Comparison of ENCODE assay signal across 8 cellular contexts in genomic region chr14:72291908-72292688, GRCh38.
DNase-seq lines count a peak whose midpoint lies in the region; ATAC-seq and TF ChIP-seq lines count a peak whose summit lies in the region.

No MANE protein-coding gene starts in this region.

- ATAC-seq in HG03342 (IDR thresholded peaks at IDR 0.05; ENCODE audit: unreplicated experiment) = no peak
- no peak for ATAC-seq in GM19455 (IDR thresholded peaks at IDR 0.05; ENCODE audit: unreplicated experiment)

- peak; percentile 21 to 51 (median 37) for TF ChIP-seq CTCF in Peyer's patch (IDR thresholded peaks at IDR 0.05)

- H3K27ac ChIP-seq in GM23248 = no peak overlapping the region
- H3K27ac ChIP-seq in Peyer's patch = no peak overlapping the region

- no peaks in the 10 kb centered on the region for H3K9me2 ChIP-seq in GM23248 (ENCODE audit: insufficient read depth)

- in situ Hi-C loops in GM23248 (cut with MboI) = no loop called here

- H3K4me3 ChIP-seq in GM23248 (no peak overlapping the region), Peyer's patch (no peak overlapping the region)

- no peaks in the 10 kb centered on the region for H3K4me1 ChIP-seq in GM23248 (ENCODE audit: insufficient read depth)
- no peaks in the 10 kb centered on the region for H3K4me1 ChIP-seq in Peyer's patch

- 25 to 26% methylated on average over 16 of the region's 16 CpGs for WGBS in GM23248 (ENCODE audit: low coverage in 1 of 2, low lambda C conversion rate in 2 of 2, missing lambda C conversion rate in 2 of 2), 2 experiments

- H3K9ac ChIP-seq in GM23248 = no peak overlapping the region

- H3K27me3 ChIP-seq in GM23248 (replicated peaks; ENCODE audit: insufficient read depth) = peaks cover 6% of the 10 kb centered on the region; the same call in 1 of the 2 replicates
- H3K27me3 ChIP-seq in Peyer's patch = no peaks in the 10 kb centered on the region

- H3K4me2 ChIP-seq in GM23248 (ENCODE audit: unreplicated experiment) = peak overlapping the region; percentile 34

- H3K36me3 ChIP-seq in GM23248 (ENCODE audit: low read depth) = no peaks in the 10 kb centered on the region
- no peaks in the 10 kb centered on the region for H3K36me3 ChIP-seq in Peyer's patch

- H3K9me3 ChIP-seq in GM23248 (ENCODE audit: low read depth) (no peaks in the 10 kb centered on the region), Peyer's patch (no peaks in the 10 kb centered on the region)

- peak overlapping the region; percentile 50; the same call in 1 of the 2 replicates for H2AFZ ChIP-seq in GM23248

- H3K79me2 ChIP-seq in GM23248 (ENCODE audit: insufficient read depth) = no peaks in the 10 kb centered on the region

- no peaks in the 10 kb centered on the region for H3F3A ChIP-seq in GM23248 (ENCODE audit: insufficient read depth)

- no peak for TF ChIP-seq POLR2A in Peyer's patch (IDR thresholded peaks at IDR 0.05)

- peak; percentile 53 for DNase-seq in DMS153 treated with DMSO at 0.1 percent for 48 hours (lab: John Stamatoyannopoulos, UW; ENCODE audit: unreplicated experiment)
- no peak for DNase-seq in DMS153 (lab: John Stamatoyannopoulos, UW)
- DNase-seq in GM23248 = peak; percentile 76
- DNase-seq in Peyer's patch = no peak
- DNase-seq in epidermal melanocyte (ENCODE audit: insufficient read length, low spot score) = peak; percentile 21
- DNase-seq in midbrain (lab: John Stamatoyannopoulos, UW) = peak; percentile 71

- H4K20me1 ChIP-seq in GM23248 (ENCODE audit: insufficient read depth) = no peaks in the 10 kb centered on the region

Comparison
In these comparisons a context has a peak if more than half of its experiments do, and no peak if none do; other contexts are left out.
1. DNase-seq: peak in DMS153 treated with DMSO at 0.1 percent for 48 hours (single experiment), GM23248 (single experiment), epidermal melanocyte (single experiment) and midbrain (single experiment); none in DMS153 (single experiment) and Peyer's patch (0 of 3).